Comparison of ENCODE assay signal across 33 cellular contexts in genomic region chr6:55985309-55985708, GRCh38.
A peak's percentile ranks its signal among the peaks of the same experiment; 100 is the strongest.
DNase-seq lines count a peak whose midpoint lies in the region; ATAC-seq, FAIRE-seq and TF ChIP-seq lines count a peak whose summit lies in the region.
"Had no signal": no experiment of that assay in that cellular context is flagged by ENCODE, and none has a peak within 500 bp of the region (broad histone marks: within the 10 kb centered on the region; RNA-seq: fewer than 3 reads in every experiment).

No MANE protein-coding gene starts in this region.

- ATAC-seq in HepG2 (no peak), right lobe of liver (no peak), IMR-90 (ENCODE audit: low read depth) (no peak)
- ATAC-seq: A549; CD8-positive, alpha-beta T cell had no signal

- H2BK20ac ChIP-seq in IMR-90 (ENCODE audit: low read depth, low read length) = no peak overlapping the region

- FAIRE-seq in HepG2 (lab: Jason Lieb, UNC) = no peak
- peak; percentile 13 for FAIRE-seq in kidney (lab: Jason Lieb, UNC)
- no peak for FAIRE-seq in frontal cortex (lab: Jason Lieb, UNC)
- FAIRE-seq: A204.1, A549, D721Med had no signal

- H3K79me1 ChIP-seq in IMR-90 (ENCODE audit: low read depth in 1 of 2, low read length in 2 of 2) = no peaks in the 10 kb centered on the region

- H3K14ac ChIP-seq in IMR-90 (replicated peaks; ENCODE audit: low read depth, low read length) = no peak overlapping the region

- H4K8ac ChIP-seq in IMR-90 (ENCODE audit: low read depth in 2 of 2, low read length in 2 of 2) = no peak overlapping the region

- H3K56ac ChIP-seq in IMR-90 (ENCODE audit: extremely low read depth, insufficient read depth, low read length) = no peak overlapping the region

- H2BK120ac ChIP-seq in IMR-90 (ENCODE audit: low read depth, low read length) = no peak overlapping the region

- H3K9ac ChIP-seq in HepG2 (ENCODE audit: insufficient read depth, low read depth, low read length) (no peak overlapping the region), IMR-90 (ENCODE audit: low read depth, low read length) (no peak overlapping the region), kidney (ENCODE audit: low read length in 2 of 2) (no peak overlapping the region)
- H3K9ac ChIP-seq: BLaER1; BLaER1 treated with 17β-estradiol and CSF1 and Interleukin-3, amounts not matched to agents 10 nM and 100 nM had no signal

- H3K36me3 ChIP-seq in HepG2 (replicated peaks in 1 of 2; ENCODE audit: control insufficient read depth in 1 of 2, insufficient read depth in 2 of 2, low read length in 2 of 2) = no peaks in the 10 kb centered on the region
- no peaks in the 10 kb centered on the region for H3K36me3 ChIP-seq in right lobe of liver
- no peaks in the 10 kb centered on the region for H3K36me3 ChIP-seq in IMR-90 (ENCODE audit: control insufficient read depth, insufficient read depth, low read length)
- H3K36me3 ChIP-seq in kidney (ENCODE audit: control insufficient read depth in 1 of 2, insufficient read depth in 2 of 2, low read length in 2 of 2) = no peaks in the 10 kb centered on the region
- H3K36me3 ChIP-seq: BE2C; BLaER1; BLaER1 treated with 17β-estradiol and CSF1 and Interleukin-3, amounts not matched to agents 10 nM and 100 nM had no signal

- H3K27ac ChIP-seq in HepG2 (ENCODE audit: extremely low read length, insufficient read depth, low read length) (no peak overlapping the region), right lobe of liver (no peak overlapping the region), IMR-90 (ENCODE audit: insufficient read depth, low read length) (no peak overlapping the region), kidney (ENCODE audit: low read depth in 2 of 2, low read length in 2 of 2) (no peak overlapping the region)
- H3K27ac ChIP-seq: 22Rv1; A549; BLaER1; BLaER1 treated with 17β-estradiol and CSF1 and Interleukin-3, amounts not matched to agents 10 nM and 100 nM; C4-2B had no signal

- no peak overlapping the region for H2BK5ac ChIP-seq in IMR-90 (ENCODE audit: low read depth, low read length, poor library complexity, severe bottlenecking)

- intact Hi-C loops in HepG2 (cut with micrococcal nuclease; ENCODE audit: unreplicated experiment) (no loop called here), right lobe of liver (cut with DNase I) (loop anchor here in 1 of 2 donors (10.0 kb wide), 1 partner anchor 299 kb away; no protein-coding TSS in a partner anchor), IMR-90 (cut with micrococcal nuclease) (no loop called here), kidney (cut with DNase I) (no loop called here)

- in situ Hi-C loops in HepG2 (cut with HindIII; ENCODE audit: extremely low pct_ligation_motif_present, low pct_unique_long_range_greater_than_20kb) = no loop called here
- in situ Hi-C loops in IMR-90 (cut with MboI; ENCODE audit: low sequenced_read_pairs) = loop anchor here (25.0 kb wide), 1 partner anchor 577 kb away; no protein-coding TSS in a partner anchor

- H4K91ac ChIP-seq in IMR-90 (ENCODE audit: insufficient read depth, low read depth, low read length) = no peak overlapping the region

- H2BK15ac ChIP-seq in IMR-90 (ENCODE audit: low read depth, low read length) = no peak overlapping the region

- no peak overlapping the region for H3K18ac ChIP-seq in IMR-90 (ENCODE audit: low read depth, low read length)

- H3K4me1 ChIP-seq in HepG2 (ENCODE audit: insufficient read depth, low read length) = no peaks in the 10 kb centered on the region
- no peaks in the 10 kb centered on the region for H3K4me1 ChIP-seq in right lobe of liver
- H3K4me1 ChIP-seq in IMR-90 (ENCODE audit: control insufficient read depth, insufficient read depth, low read length) = no peaks in the 10 kb centered on the region
- no peaks in the 10 kb centered on the region for H3K4me1 ChIP-seq in kidney (ENCODE audit: control insufficient read depth in 1 of 2, insufficient read depth in 1 of 2, low read depth in 1 of 2, low read length in 2 of 2)
- H3K4me1 ChIP-seq: A549, BE2C, BLaER1, Caco-2 had no signal

- H2AFZ ChIP-seq in HepG2 (ENCODE audit: low read length) = no peak overlapping the region
- no peak overlapping the region for H2AFZ ChIP-seq in IMR-90 (replicated peaks; ENCODE audit: low read length, poor library complexity)

- H3K4ac ChIP-seq in IMR-90 (ENCODE audit: low read depth, low read length) = no peak overlapping the region

- H3K4me3 ChIP-seq in HepG2 (replicated peaks in 1 of 3; ENCODE audit: insufficient read depth in 1 of 3, low read depth in 2 of 3, low read length in 3 of 3) = no peak overlapping the region
- no peak overlapping the region for H3K4me3 ChIP-seq in right lobe of liver
- H3K4me3 ChIP-seq in IMR-90 (ENCODE audit: insufficient read depth, low read depth, low read length) = no peak overlapping the region
- no peak overlapping the region for H3K4me3 ChIP-seq in kidney (ENCODE audit: low read length in 2 of 2)
- H3K4me3 ChIP-seq: A549; BLaER1; BLaER1 treated with 17β-estradiol and CSF1 and Interleukin-3, amounts not matched to agents 10 nM and 100 nM had no signal

- no TSS peak for BruUV-seq in HepG2 (replicated peaks; lab: Mats Ljungman, UMichigan)
- no TSS peak for BruUV-seq in IMR-90 (replicated peaks; lab: Mats Ljungman, UMichigan)

- H4K20me1 ChIP-seq in HepG2 (ENCODE audit: insufficient read depth, low read length) (no peaks in the 10 kb centered on the region), IMR-90 (ENCODE audit: insufficient read depth, low read length) (no peaks in the 10 kb centered on the region)
- H4K20me1 ChIP-seq: BLaER1; BLaER1 treated with 17β-estradiol and CSF1 and Interleukin-3, amounts not matched to agents 10 nM and 100 nM had no signal

- TF ChIP-seq POLR2A in HepG2 (IDR thresholded peaks at IDR 0.05; ENCODE audit: insufficient read depth in 1 of 2, low read depth in 2 of 2, low read length in 2 of 2) (no peak), right lobe of liver (IDR thresholded peaks at IDR 0.05) (no peak), IMR-90 (IDR thresholded peaks at IDR 0.05; ENCODE audit: low read depth, low read length) (no peak)

- no peaks in the 10 kb centered on the region for H3K9me3 ChIP-seq in HepG2 (ENCODE audit: low read length)
- no peaks in the 10 kb centered on the region for H3K9me3 ChIP-seq in right lobe of liver
- no peaks in the 10 kb centered on the region for H3K9me3 ChIP-seq in IMR-90 (ENCODE audit: control insufficient read depth, insufficient read depth, low read length)
- no peaks in the 10 kb centered on the region for H3K9me3 ChIP-seq in kidney (ENCODE audit: control insufficient read depth in 1 of 2, low read length in 2 of 2)
- H3K9me3 ChIP-seq: A549, BE2C, BLaER1, Caco-2 had no signal

- no peak overlapping the region for H2AK5ac ChIP-seq in IMR-90 (ENCODE audit: low read depth, low read length)

- H3K79me2 ChIP-seq in HepG2 (ENCODE audit: insufficient read depth, low read length) = no peaks in the 10 kb centered on the region

- H3K9me1 ChIP-seq in IMR-90 (ENCODE audit: insufficient read depth, low read length) = no peaks in the 10 kb centered on the region

- dilution Hi-C loops in IMR-90 (cut with HindIII; ENCODE audit: low sequenced_read_pairs, unreplicated experiment) = no loop called here

- H4K5ac ChIP-seq in IMR-90 (ENCODE audit: low read depth, low read length) = no peak overlapping the region

- H3K4me2 ChIP-seq in HepG2 (ENCODE audit: low read depth, low read length) (no peak overlapping the region), IMR-90 (ENCODE audit: low read depth, low read length) (no peak overlapping the region)
- H3K4me2 ChIP-seq: A549; BLaER1; BLaER1 treated with 17β-estradiol and CSF1 and Interleukin-3, amounts not matched to agents 10 nM and 100 nM had no signal

- TF ChIP-seq EP300 in HepG2 (IDR thresholded peaks at IDR 0.05; ENCODE audit: low read depth in 2 of 2, low read length in 2 of 2) (no peak), HepG2 (CRISPR knock-in tag; IDR thresholded peaks at IDR 0.05; ENCODE audit: borderline replicate concordance) (no peak)

- CTCF ChIA-PET in HepG2 (lab: Yijun Ruan, JAX; ENCODE audit: low intra/inter-chr PET ratio, low total read pairs) = no interaction called here
- CTCF ChIA-PET in IMR-90 (lab: Yijun Ruan, JAX) = no interaction called here

- POLR2A ChIA-PET in HepG2 (lab: Yijun Ruan, JAX) (no interaction called here), IMR-90 (lab: Charles Lee; ENCODE audit: unreplicated experiment) (no interaction called here)

- DNase-seq in HepG2 (ENCODE audit: low spot score) = no peak
- DNase-seq in right lobe of liver = no peak
- DNase-seq in IMR-90 = no peak
- DNase-seq in kidney = no peak
- no peak for DNase-seq in frontal cortex (ENCODE audit: low spot score in 2 of 2)
- no peak for DNase-seq in NOMO-1 treated with dmso at 0.1 percent for 144 hours (lab: John Stamatoyannopoulos, UW; ENCODE audit: unreplicated experiment)
- DNase-seq: 8988T; ACHN; AML-193; BE2C; C1 segment of cervical spinal cord; Caco-2; Calu3; CD4-positive, alpha-beta memory T cell; CD4-positive, alpha-beta T cell; CD4-positive, CD25-positive, alpha-beta regulatory T cell; CD8-positive, alpha-beta memory T cell; CD8-positive, alpha-beta T cell; COR-L47; DMS 273 treated with DMSO at 0.1 percent for 48 hours; DMS153; DMS53; DMS79; DMS79 treated with DMSO at 0.1 percent for 48 hours; DND-41; EL had no signal

- H3K23ac ChIP-seq in IMR-90 (ENCODE audit: low read depth, low read length) = no peak overlapping the region

- H2AK9ac ChIP-seq in IMR-90 (replicated peaks; ENCODE audit: low read depth, low read length, poor library complexity) = no peak overlapping the region

- H3K27me3 ChIP-seq in HepG2 (ENCODE audit: control insufficient read depth in 1 of 2, insufficient read depth in 2 of 2, low read length in 2 of 2) (no peaks in the 10 kb centered on the region), right lobe of liver (no peaks in the 10 kb centered on the region), IMR-90 (ENCODE audit: control insufficient read depth, insufficient read depth, low read length) (peaks cover 4% of the 10 kb centered on the region)
- H3K27me3 ChIP-seq: BE2C; BLaER1; BLaER1 treated with 17β-estradiol and CSF1 and Interleukin-3, amounts not matched to agents 10 nM and 100 nM had no signal

- TF ChIP-seq CTCF in HepG2 (CRISPR knock-in tag; IDR thresholded peaks at IDR 0.05) (no peak), right lobe of liver (IDR thresholded peaks at IDR 0.05) (no peak), IMR-90 (conservative IDR thresholded peaks at IDR 0.05; ENCODE audit: low read depth, low read length) (no peak), kidney (IDR thresholded peaks at IDR 0.05; ENCODE audit: borderline replicate concordance, extremely low read depth, insufficient read depth) (no peak)

- TF ChIP-seq RAD21 in HepG2 (CRISPR knock-in tag; IDR thresholded peaks at IDR 0.05) = no peak
- TF ChIP-seq RAD21 in IMR-90 (IDR thresholded peaks at IDR 0.05; ENCODE audit: low read length) = no peak

- WGBS in HepG2 (ENCODE audit: low lambda C conversion rate) = 2% methylated on average over 1 of the region's 1 CpG
- WGBS in right lobe of liver (ENCODE audit: insufficient coverage, low coverage, low lambda C conversion rate, missing lambda C conversion rate) = 79% methylated on average over 1 of the region's 1 CpG
- no CpG with 5 or more reads among the region's 1 CpG for WGBS in IMR-90 (ENCODE audit: extremely low coverage in 2 of 2, insufficient read length in 1 of 2), 2 experiments

TF ChIP-seq in HepG2, 621 proteins besides CTCF, POLR2A, EP300 and RAD21 (continues in another document):
- no peak for TF ChIP-seq SP2 (CRISPR knock-in tag; IDR thresholded peaks at IDR 0.05)

TF ChIP-seq in IMR-90, 13 proteins besides CTCF, POLR2A, EP300 and RAD21 (continues in another document):
- TF ChIP-seq MAFK (IDR thresholded peaks at IDR 0.05; ENCODE audit: low read depth, low read length) = peak; percentile 36; the same call in 1 of the 2 replicates
